10 cellular contexts compared by ENCODE assay signal in genomic region chr17:76700290-76700626, GRCh38. TPM values are rescaled to one million over a fixed set of nuclear protein-coding genes. Genes with fewer than 3 reads are reported as not detected.
DNase-seq lines count a peak whose midpoint lies in the region; ATAC-seq and TF ChIP-seq lines count a peak whose summit lies in the region.
"Had no signal": no experiment of that assay in that cellular context is flagged by ENCODE, and none has a peak within 500 bp of the region (broad histone marks: within the 10 kb centered on the region; RNA-seq: fewer than 3 reads in every experiment).

No MANE protein-coding gene starts in this region.

- no peak for DNase-seq in BE2C
- no peak for DNase-seq in SJSA1 (ENCODE audit: low read depth in 1 of 2, low spot score in 2 of 2)
- DNase-seq in glutamatergic neuron = no peak
- DNase-seq in ovary = no peak
- DNase-seq in DMS53 (lab: John Stamatoyannopoulos, UW) = no peak
- DNase-seq: activated CD8-positive, alpha-beta memory T cell treated with anti-CD3 and anti-CD28 coated beads, Interleukin-2, amount 50 U/mL, for 4 hours; stimulated activated naive CD4-positive, alpha-beta T cell treated with Interleukin-2 at 50 U/mL for 16 hours had no signal

- H3K4me3 Mint-ChIP-seq in glutamatergic neuron (ENCODE audit: unreplicated experiment) = peak overlapping the region; percentile 76

- H3K4me1 ChIP-seq in BE2C = peaks cover 40% of the 10 kb centered on the region
- H3K4me1 ChIP-seq in SJSA1 (replicated peaks) = peaks cover 68% of the 10 kb centered on the region
- H3K4me1 ChIP-seq in ovary (ENCODE audit: insufficient read depth) = peaks cover 37% of the 10 kb centered on the region

- H3K27me3 Mint-ChIP-seq in glutamatergic neuron (ENCODE audit: unreplicated experiment) = peaks cover 5% of the 10 kb centered on the region

- H3K4me1 Mint-ChIP-seq in glutamatergic neuron (ENCODE audit: low read depth, unreplicated experiment) = peaks cover 47% of the 10 kb centered on the region

- peaks cover 19% of the 10 kb centered on the region for H3K9me3 Mint-ChIP-seq in glutamatergic neuron (ENCODE audit: unreplicated experiment)

- 31 to 45% (median 45%) methylated on average over 9 of the region's 9 CpGs for WGBS in ovary, 3 donors

- peak overlapping the region; percentile 80 for H3K27ac ChIP-seq in SJSA1
- H3K27ac ChIP-seq in ovary = peak overlapping the region; percentile 78 to 84

- H3K4me3 ChIP-seq in BE2C (ENCODE audit: low read depth, low read length) (peak overlapping the region; percentile 51), SJSA1 (no peak overlapping the region), ovary (peak overlapping the region; percentile 22)

- H3K9me3 ChIP-seq in BE2C = no peaks in the 10 kb centered on the region
- H3K9me3 ChIP-seq in SJSA1 (replicated peaks) = no peaks in the 10 kb centered on the region
- H3K9me3 ChIP-seq in ovary = no peaks in the 10 kb centered on the region

- no peaks in the 10 kb centered on the region for H3K36me3 Mint-ChIP-seq in glutamatergic neuron (ENCODE audit: unreplicated experiment)

- TF ChIP-seq CTCF in BE2C (IDR thresholded peaks at IDR 0.05; ENCODE audit: low read depth, low read length) (no peak), glutamatergic neuron (IDR thresholded peaks at IDR 0.05; ENCODE audit: partially characterized antibody, unreplicated experiment) (no peak), ovary (IDR thresholded peaks at IDR 0.05) (no peak)

- H3K27ac Mint-ChIP-seq in glutamatergic neuron (ENCODE audit: unreplicated experiment) = peak overlapping the region; percentile 91

- H3K36me3 ChIP-seq in BE2C (peaks cover 11% of the 10 kb centered on the region), SJSA1 (peaks cover 58% of the 10 kb centered on the region), ovary (no peaks in the 10 kb centered on the region)

- H3K27me3 ChIP-seq in BE2C (no peaks in the 10 kb centered on the region), SJSA1 (replicated peaks) (no peaks in the 10 kb centered on the region), ovary (no peaks in the 10 kb centered on the region)

- no peak for TF ChIP-seq POLR2A in ovary (IDR thresholded peaks at IDR 0.05)

- intact Hi-C loops in ovary (cut with DNase I) = loop anchor here in 1 of 4 donors (10.0 kb wide), 1 partner anchor 165 kb away; the partner anchor contains the start of gene CYGB

- ATAC-seq in HG03095 (IDR thresholded peaks at IDR 0.05; ENCODE audit: unreplicated experiment) (no peak), GM19452 (IDR thresholded peaks at IDR 0.05; ENCODE audit: unreplicated experiment) (no peak), HG03159 (IDR thresholded peaks at IDR 0.05; ENCODE audit: unreplicated experiment) (no peak)

- TF ChIP-seq EP300 in ovary (IDR thresholded peaks at IDR 0.05) = no peak

RNA-seq across cellular contexts. Expression of gene MXRA7, which starts 10.5 kb away (rescaled TPM):
- polyA plus RNA-seq in BE2C (2012; ENCODE audit: insufficient read depth, insufficient read length, low read depth) = 240 TPM
- total RNA-seq in SJSA1 (2014; rRNA removed; shearing (Covaris generic)) = 362 and 546 TPM in 2 replicates
- total RNA-seq in glutamatergic neuron (ENCODE audit: unreplicated experiment) (236 TPM), ovary (100 to 1,000 TPM; 107 to 210 (median 181) TPM)
- 100 to 1,000 TPM; 199 to 759 TPM for polyA plus RNA-seq in ovary

RNA-seq across cellular contexts. Expression of gene JMJD6, which starts 26.1 kb away (rescaled TPM):
- 93.3 TPM for polyA plus RNA-seq in BE2C (2012; ENCODE audit: insufficient read depth, insufficient read length, low read depth)
- total RNA-seq in SJSA1 (2014; rRNA removed; shearing (Covaris generic)) = 48.4 and 97.4 TPM in 2 replicates
- total RNA-seq in glutamatergic neuron (ENCODE audit: unreplicated experiment) = 39.0 TPM
- total RNA-seq in ovary = 10 to 100 TPM; 20.1 to 49.8 (median 38.1) TPM
- 10 to 100 TPM; 19.5 to 28.2 TPM for polyA plus RNA-seq in ovary

RNA-seq across cellular contexts. Expression of gene METTL23, which starts 26.4 kb away (rescaled TPM):
- 18.0 TPM for polyA plus RNA-seq in BE2C (2012; ENCODE audit: insufficient read depth, insufficient read length, low read depth)
- 52.3 and 59.4 TPM in 2 replicates for total RNA-seq in SJSA1 (2014; rRNA removed; shearing (Covaris generic))
- 24.3 TPM for total RNA-seq in glutamatergic neuron (ENCODE audit: unreplicated experiment)
- 10 to 100 TPM; 20.9 to 36.6 (median 31.8) TPM for total RNA-seq in ovary
- 10 to 100 TPM; 37.9 to 47.4 TPM for polyA plus RNA-seq in ovary

RNA-seq across cellular contexts. Expression of gene SRSF2, which starts 36.9 kb away (rescaled TPM):
- 297 TPM for polyA plus RNA-seq in BE2C (2012; ENCODE audit: insufficient read depth, insufficient read length, low read depth)
- 376 and 384 TPM in 2 replicates for total RNA-seq in SJSA1 (2014; rRNA removed; shearing (Covaris generic))
- 188 TPM for total RNA-seq in glutamatergic neuron (ENCODE audit: unreplicated experiment)
- 100 to 1,000 TPM; 149 to 245 (median 174) TPM for total RNA-seq in ovary
- polyA plus RNA-seq in ovary = 100 to 1,000 TPM; 126 to 152 TPM

RNA-seq across cellular contexts. Expression of gene MFSD11, which starts 37.7 kb away (rescaled TPM):
- 7.5 TPM for polyA plus RNA-seq in BE2C (2012; ENCODE audit: insufficient read depth, insufficient read length, low read depth)
- 21.5 and 37.3 TPM in 2 replicates for total RNA-seq in SJSA1 (2014; rRNA removed; shearing (Covaris generic))
- total RNA-seq in glutamatergic neuron (ENCODE audit: unreplicated experiment) (33.7 TPM), ovary (10 to 100 TPM; 16.1 to 26.2 (median 19.6) TPM)
- polyA plus RNA-seq in ovary = 10 to 100 TPM in 1 of 2 donors, 1 to 10 TPM in 1; 9.6 to 19.6 TPM
